ENCODE assay signal across 22 cellular contexts in the genomic region with DNA sequence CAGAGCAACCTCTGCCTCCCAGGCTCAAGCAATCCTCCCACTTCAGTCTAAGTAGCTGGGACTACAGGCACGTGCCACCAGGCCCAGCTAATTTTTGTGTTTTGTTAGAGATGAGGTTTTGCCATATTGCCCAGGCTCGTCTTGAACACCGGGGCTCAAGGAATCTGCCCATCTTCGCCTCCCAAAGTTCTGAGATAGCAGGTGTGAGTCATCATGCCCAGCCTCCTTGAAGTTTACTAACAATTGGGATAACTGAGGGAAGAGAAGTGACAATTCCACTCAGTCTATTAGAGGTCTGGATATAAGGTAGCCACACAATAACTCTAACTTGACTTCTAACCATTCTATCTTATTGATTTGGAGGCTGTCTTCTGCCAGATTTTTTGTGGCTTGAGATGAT. TPM values are rescaled to one million over a fixed set of nuclear protein-coding genes. Genes with fewer than 3 reads are reported as not detected.
DNase-seq lines count a peak whose midpoint lies in the region; ATAC-seq, FAIRE-seq and TF ChIP-seq lines count a peak whose summit lies in the region.
"Had no signal": no experiment of that assay in that cellular context is flagged by ENCODE, and none has a peak within 500 bp of the region (broad histone marks: within the 10 kb centered on the region; RNA-seq: fewer than 3 reads in every experiment).

No MANE protein-coding gene starts in this region.

- H2AFZ ChIP-seq in endothelial cell of umbilical vein (ENCODE audit: low read depth, low read length): no peak overlapping the region

- H3K36me3 Mint-ChIP-seq in T-helper 17 cell (ENCODE audit: low read depth): peaks cover 5% of the 10 kb centered on the region

- no peaks in the 10 kb centered on the region for H3K4me1 ChIP-seq in HEK293 (ENCODE audit: control insufficient read depth, insufficient read depth, low read length)
- no peaks in the 10 kb centered on the region for H3K4me1 ChIP-seq in endothelial cell of umbilical vein (ENCODE audit: control insufficient read depth, extremely low read depth, insufficient read depth, low read length)
- H3K4me1 ChIP-seq: Caco-2, SJCRH30 had no signal

- no peaks in the 10 kb centered on the region for H3K27me3 ChIP-seq in endothelial cell of umbilical vein (ENCODE audit: control insufficient read depth in 2 of 2, insufficient read depth in 2 of 2, low read length in 2 of 2)
- H3K27me3 ChIP-seq: Peyer's patch, SJCRH30 had no signal

- H3K9ac ChIP-seq in endothelial cell of umbilical vein (replicated peaks; ENCODE audit: extremely low read depth, insufficient read depth, low read length): no peak overlapping the region
- H3K9ac ChIP-seq: KMS-11 had no signal

- POLR2A ChIA-PET in HEK293 (lab: Yijun Ruan, JAX): no interaction called here
- POLR2A ChIA-PET in endothelial cell of umbilical vein (lab: Charles Lee): no interaction called here

- TSS peak; percentile 14 for BruUV-seq in endothelial cell of umbilical vein (replicated peaks; lab: Mats Ljungman, UMichigan)

- no peak overlapping the region for H3K4me3 Mint-ChIP-seq in T-helper 17 cell
- H3K4me3 Mint-ChIP-seq: CD4-positive, alpha-beta memory T cell had no signal

- no peaks in the 10 kb centered on the region for H3K79me2 ChIP-seq in endothelial cell of umbilical vein (ENCODE audit: control insufficient read depth, insufficient read depth, low read length)

- no peaks in the 10 kb centered on the region for H3K9me1 ChIP-seq in endothelial cell of umbilical vein (replicated peaks; ENCODE audit: control insufficient read depth, extremely low read depth, insufficient read depth, low read length)

- H3K4me1 Mint-ChIP-seq in T-helper 17 cell: peaks cover 5% of the 10 kb centered on the region

- TF ChIP-seq POLR2A in endothelial cell of umbilical vein (IDR thresholded peaks at IDR 0.05; ENCODE audit: low read depth, low read length): no peak

- H3K27ac Mint-ChIP-seq in T-helper 17 cell: peak overlapping the region; percentile 27

- no peaks in the 10 kb centered on the region for H3K27me3 Mint-ChIP-seq in T-helper 17 cell
- H3K27me3 Mint-ChIP-seq: CD4-positive, alpha-beta memory T cell had no signal

- H3K4me2 ChIP-seq in endothelial cell of umbilical vein (ENCODE audit: insufficient read depth, low read length): no peak overlapping the region
- H3K4me2 ChIP-seq: KMS-11 had no signal

- dilution Hi-C loops in endothelial cell of umbilical vein (cut with MboI; ENCODE audit: extremely low pct_ligation_motif_present, low sequenced_read_pairs): no loop called here

- TF ChIP-seq CTCF in HEK293 (tag by site-specific recombination; IDR thresholded peaks at IDR 0.05) (no peak), endothelial cell of umbilical vein (IDR thresholded peaks at IDR 0.05; ENCODE audit: extremely low read depth in 1 of 2, insufficient read depth in 1 of 2, low read depth in 1 of 2, low read length in 2 of 2) (no peak)

- DNase-seq in T-helper 17 cell (no peak), endothelial cell of umbilical vein (ENCODE audit: low read depth, low spot score) (no peak), NCI-H1092 (lab: John Stamatoyannopoulos, UW) (no peak), midbrain (lab: John Stamatoyannopoulos, UW) (no peak)
- DNase-seq in stimulated activated CD4-positive, alpha-beta T cell treated with anti-CD3 and anti-CD28 coated beads, Interleukin-4, amount 100 ng/mL, for 24 hours: no peak
- DNase-seq: Caco-2; CD4-positive, alpha-beta memory T cell; DMS 273 treated with DMSO at 0.1 percent for 48 hours; DMS79 treated with DMSO at 0.1 percent for 48 hours; NCI-H1105; NCI-H146; NCI-H2029; NCI-H226; NCI-H524; NCI-H774; NK-92 treated with Interleukin-12 subunit alpha and Interleukin-12 subunit beta, amount 100 ng/mL, for 24 hours; Peyer's patch; SJCRH30 had no signal

- H3K9me3 ChIP-seq in HEK293 (ENCODE audit: control insufficient read depth, insufficient read depth, low read depth, low read length) (no peaks in the 10 kb centered on the region), T-helper 17 cell (ENCODE audit: control insufficient read depth, low read length, poor library complexity, severe bottlenecking) (no peaks in the 10 kb centered on the region), endothelial cell of umbilical vein (replicated peaks; ENCODE audit: control insufficient read depth, insufficient read depth, low read length) (no peaks in the 10 kb centered on the region)
- H3K9me3 ChIP-seq: Caco-2, Peyer's patch, SJCRH30 had no signal

- H3K27ac ChIP-seq in HEK293 (ENCODE audit: extremely low read depth, low read depth, low read length) (no peak overlapping the region), endothelial cell of umbilical vein (ENCODE audit: insufficient read depth, low read depth, low read length) (no peak overlapping the region)
- H3K27ac ChIP-seq: HL-60, KMS-11, Peyer's patch, SJCRH30 had no signal

- FAIRE-seq in endothelial cell of umbilical vein (lab: Jason Lieb, UNC): peak; percentile 58

- H3K4me3 ChIP-seq in HEK293 (ENCODE audit: low read depth, low read length) (no peak overlapping the region), endothelial cell of umbilical vein (replicated peaks in 1 of 3; ENCODE audit: insufficient read depth in 1 of 3, low read depth in 1 of 3, low read length in 3 of 3) (no peak overlapping the region)
- H3K4me3 ChIP-seq: Peyer's patch, SJCRH30 had no signal

- CTCF ChIA-PET in HEK293 (lab: Yijun Ruan, JAX) (interaction anchor here (0.6 to 1.2 kb wide), 2 partner anchors 88 to 707 kb away, joined by 3 to 5 read pairs; no protein-coding TSS in a partner anchor), endothelial cell of umbilical vein (lab: Charles Lee) (no interaction called here)

- intact Hi-C loops in endothelial cell of umbilical vein (cut with micrococcal nuclease): no loop called here

- H4K20me1 ChIP-seq in endothelial cell of umbilical vein (replicated peaks; ENCODE audit: control insufficient read depth, extremely low read depth, insufficient read depth, low read length): no peaks in the 10 kb centered on the region

- peaks cover 11 to 33% of the 10 kb centered on the region in 2 experiments for H3K36me3 ChIP-seq in HEK293 (ENCODE audit: control insufficient read depth in 2 of 2, insufficient read depth in 1 of 2, low read length in 2 of 2)
- peaks cover 4 to 9% of the 10 kb centered on the region in 2 experiments for H3K36me3 ChIP-seq in endothelial cell of umbilical vein (ENCODE audit: control insufficient read depth in 2 of 2, extremely low read depth in 1 of 2, insufficient read depth in 2 of 2, low read length in 2 of 2)

- ATAC-seq in T-helper 17 cell: no peak
- no peak for ATAC-seq in GM21737 (IDR thresholded peaks at IDR 0.05; ENCODE audit: unreplicated experiment)

TF ChIP-seq in HEK293, 187 proteins besides CTCF, POLR2A, EP300 and RAD21:
- TF ChIP-seq ZNF600 (tag by site-specific recombination; IDR thresholded peaks at IDR 0.05) (0 out of 2 replicates have a peak, but pooled peaks have one; percentile 10), ZNF433 (tag by site-specific recombination; IDR thresholded peaks at IDR 0.05; ENCODE audit: low read depth) (no peak)

TF ChIP-seq in endothelial cell of umbilical vein, 7 proteins besides CTCF, POLR2A, EP300 and RAD21:
- no peak for TF ChIP-seq GATA2 (IDR thresholded peaks at IDR 0.05; ENCODE audit: insufficient read depth, insufficient read length, low read depth, low read length)
- no peak for TF ChIP-seq FOS (IDR thresholded peaks at IDR 0.05; ENCODE audit: borderline replicate concordance, insufficient read depth, low read length)
- TF ChIP-seq, protein P1, sequence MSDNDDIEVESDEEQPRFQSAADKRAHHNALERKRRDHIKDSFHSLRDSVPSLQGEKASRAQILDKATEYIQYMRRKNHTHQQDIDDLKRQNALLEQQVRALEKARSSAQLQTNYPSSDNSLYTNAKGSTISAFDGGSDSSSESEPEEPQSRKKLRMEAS (IDR thresholded peaks at IDR 0.05; ENCODE audit: insufficient read depth, insufficient read length): no peak
- TF ChIP-seq MYC (IDR thresholded peaks at IDR 0.05; ENCODE audit: low read depth, low read length): no peak
- TF ChIP-seq EZH2 (IDR thresholded peaks at IDR 0.05; ENCODE audit: borderline replicate concordance, low read depth, low read length, severe bottlenecking): no peak
- TF ChIP-seq JUN (IDR thresholded peaks at IDR 0.05; ENCODE audit: borderline replicate concordance, insufficient read depth, insufficient read length, low read depth): no peak
- no peak for TF ChIP-seq POLR2AphosphoS5 (IDR thresholded peaks at IDR 0.05; ENCODE audit: insufficient read depth, low read depth, low read length)

RNA-seq across cellular contexts. Expression of a gene that starts 6.3 kb away (rescaled TPM):
- total RNA-seq in T-helper 17 cell (10 to 100 TPM; 10.7 to 15.1 TPM), endothelial cell of umbilical vein (72.7 and 77.7 TPM in 2 replicates)
- 28.7 and 37.1 TPM in 2 replicates for polyA plus RNA-seq in endothelial cell of umbilical vein
- polyA plus RNA-seq in endothelial cell of umbilical vein (2011; cell fraction: cytosol; rRNA removed): 55.5 and 56.5 TPM in 2 replicates
- polyA plus RNA-seq in endothelial cell of umbilical vein (2011; cell fraction: nucleus; rRNA removed): 50.8 and 62.4 TPM in 2 replicates
- 36.0 and 59.5 TPM in 2 replicates for polyA plus RNA-seq in endothelial cell of umbilical vein (2012)
- 39.1 and 81.3 TPM in 2 replicates for polyA minus RNA-seq in endothelial cell of umbilical vein
- 55.6 TPM for polyA minus RNA-seq in endothelial cell of umbilical vein (2011; cell fraction: cytosol; rRNA and poly(A)+ RNA removed)
- 19.6 and 22.7 TPM in 2 replicates for polyA minus RNA-seq in endothelial cell of umbilical vein (2011; cell fraction: nucleus; rRNA and poly(A)+ RNA removed)

RNA-seq across cellular contexts. Expression of a gene that starts 53.3 kb away (rescaled TPM):
- total RNA-seq in T-helper 17 cell (10 to 100 TPM; 24.5 to 27.9 TPM), endothelial cell of umbilical vein (46.2 and 49.0 TPM in 2 replicates)
- 31.5 and 32.7 TPM in 2 replicates for polyA plus RNA-seq in endothelial cell of umbilical vein
- 37.3 and 37.6 TPM in 2 replicates for polyA plus RNA-seq in endothelial cell of umbilical vein (2011; cell fraction: cytosol; rRNA removed)
- 69.7 and 70.4 TPM in 2 replicates for polyA plus RNA-seq in endothelial cell of umbilical vein (2011; cell fraction: nucleus; rRNA removed)
- polyA plus RNA-seq in endothelial cell of umbilical vein (2012): 26.7 and 48.7 TPM in 2 replicates
- polyA minus RNA-seq in endothelial cell of umbilical vein: 16.3 and 27.8 TPM in 2 replicates
- 12.3 TPM for polyA minus RNA-seq in endothelial cell of umbilical vein (2011; cell fraction: cytosol; rRNA and poly(A)+ RNA removed)
- polyA minus RNA-seq in endothelial cell of umbilical vein (2011; cell fraction: nucleus; rRNA and poly(A)+ RNA removed): 17.6 and 27.1 TPM in 2 replicates
